ENCODE assay signal across 17 cellular contexts in the genomic region with DNA sequence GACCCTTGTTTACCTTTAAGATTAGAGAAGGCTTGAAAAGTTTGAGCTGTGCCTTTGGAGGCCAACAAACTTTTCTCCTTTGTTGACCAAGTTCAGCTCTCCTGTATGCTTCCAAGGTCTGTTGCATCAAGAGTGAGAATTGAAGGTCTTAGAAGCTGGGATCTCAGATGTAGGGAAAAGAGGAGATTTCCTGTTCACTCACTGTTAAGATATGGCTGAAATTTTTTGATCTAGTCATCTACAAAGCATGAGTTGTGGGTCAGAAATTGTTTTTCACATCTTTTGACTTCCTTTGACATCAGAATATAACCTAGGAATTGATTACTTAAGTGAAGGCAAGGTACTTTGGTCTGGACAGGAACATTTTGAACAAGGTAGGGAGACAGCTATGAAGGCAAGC. TPM values are rescaled to one million over a fixed set of nuclear protein-coding genes. Genes with fewer than 3 reads are reported as not detected.
DNase-seq lines count a peak whose midpoint lies in the region; ATAC-seq and TF ChIP-seq lines count a peak whose summit lies in the region.
"Had no signal": no experiment of that assay in that cellular context is flagged by ENCODE, and none has a peak within 500 bp of the region (broad histone marks: within the 10 kb centered on the region; RNA-seq: fewer than 3 reads in every experiment).

No MANE protein-coding gene starts in this region.

- no peak for ATAC-seq in GM21381 (IDR thresholded peaks at IDR 0.05; ENCODE audit: unreplicated experiment)
- no peak for ATAC-seq in stimulated activated naive CD8-positive, alpha-beta T cell treated with anti-CD3 and anti-CD28 coated beads, Interleukin-15, Interleukin-2, amounts not matched to agents 100 U/mL and 50 U/mL, for 24 hours
- no peak for ATAC-seq in activated CD8-positive, alpha-beta T cell treated with anti-CD3 and anti-CD28 coated beads, Interleukin-2, amount 10 ng/mL, durations not matched to agents 7 days and 5 days
- ATAC-seq: HepG2 had no signal

- CTCF ChIA-PET in activated CD8-positive, alpha-beta T cell treated with anti-CD3 and anti-CD28 coated beads, Interleukin-2, amount 10 ng/mL, durations not matched to agents 7 days and 5 days (lab: Charles Lee) = interaction anchor here (0.6 kb wide), 1 partner anchor 166 kb away, joined by 3 read pairs; no protein-coding TSS in a partner anchor

- POLR2A ChIA-PET in activated CD8-positive, alpha-beta T cell treated with anti-CD3 and anti-CD28 coated beads, Interleukin-2, amount 10 ng/mL, durations not matched to agents 7 days and 5 days (lab: Charles Lee) = no interaction called here

- H3K36me3 Mint-ChIP-seq in HFFc6 (ENCODE audit: low read depth) = peaks cover 8% of the 10 kb centered on the region
- no peaks in the 10 kb centered on the region for H3K36me3 Mint-ChIP-seq in activated CD8-positive, alpha-beta T cell treated with anti-CD3 and anti-CD28 coated beads, Interleukin-2, amount 10 ng/mL, durations not matched to agents 7 days and 5 days (ENCODE audit: low read depth)

- in situ Hi-C loops in brain microvascular endothelial cell (cut with HindIII; ENCODE audit: low pct_ligation_motif_present, low sequenced_read_pairs) = no loop called here

- H3K27ac Mint-ChIP-seq in HFFc6 = peak overlapping the region; percentile 71
- no peak overlapping the region for H3K27ac Mint-ChIP-seq in activated CD8-positive, alpha-beta T cell treated with anti-CD3 and anti-CD28 coated beads, Interleukin-2, amount 10 ng/mL, durations not matched to agents 7 days and 5 days

- H3K4me3 Mint-ChIP-seq in HFFc6 = no peak overlapping the region
- H3K4me3 Mint-ChIP-seq in activated CD8-positive, alpha-beta T cell treated with anti-CD3 and anti-CD28 coated beads, Interleukin-2, amount 10 ng/mL, durations not matched to agents 7 days and 5 days = no peak overlapping the region

- H3K27me3 ChIP-seq in brain microvascular endothelial cell (replicated peaks) = no peaks in the 10 kb centered on the region

- TF ChIP-seq CTCF in AG10803 (conservative IDR thresholded peaks at IDR 0.05; ENCODE audit: low read length) = no peak
- TF ChIP-seq CTCF in HFFc6 (IDR thresholded peaks at IDR 0.05) = no peak
- no peak for TF ChIP-seq CTCF in brain microvascular endothelial cell (IDR thresholded peaks at IDR 0.05; ENCODE audit: low read depth, low read length, missing control alignments)

- H3K9me3 Mint-ChIP-seq in HFFc6 = no peaks in the 10 kb centered on the region
- no peaks in the 10 kb centered on the region for H3K9me3 Mint-ChIP-seq in activated CD8-positive, alpha-beta T cell treated with anti-CD3 and anti-CD28 coated beads, Interleukin-2, amount 10 ng/mL, durations not matched to agents 7 days and 5 days (ENCODE audit: insufficient read depth)

- H3K27ac ChIP-seq in brain microvascular endothelial cell = peak overlapping the region; percentile 58

- H3K4me1 Mint-ChIP-seq in HFFc6 (ENCODE audit: low read depth) = peaks cover 66% of the 10 kb centered on the region
- no peaks in the 10 kb centered on the region for H3K4me1 Mint-ChIP-seq in activated CD8-positive, alpha-beta T cell treated with anti-CD3 and anti-CD28 coated beads, Interleukin-2, amount 10 ng/mL, durations not matched to agents 7 days and 5 days (ENCODE audit: low read depth)

- no peaks in the 10 kb centered on the region for H3K36me3 ChIP-seq in brain microvascular endothelial cell (replicated peaks)
- H3K36me3 ChIP-seq: HAP-1 had no signal

- H3K4me3 ChIP-seq in AG10803 (ENCODE audit: low read length) (no peak overlapping the region), brain microvascular endothelial cell (ENCODE audit: low read depth, low read length) (no peak overlapping the region)
- H3K4me3 ChIP-seq: HAP-1 had no signal

- no peaks in the 10 kb centered on the region for H3K27me3 Mint-ChIP-seq in HFFc6 (ENCODE audit: insufficient read depth)
- no peaks in the 10 kb centered on the region for H3K27me3 Mint-ChIP-seq in activated CD8-positive, alpha-beta T cell treated with anti-CD3 and anti-CD28 coated beads, Interleukin-2, amount 10 ng/mL, durations not matched to agents 7 days and 5 days (ENCODE audit: low read depth)

- DNase-seq in AG10803 (ENCODE audit: low read depth) (peak; percentile 22), HFFc6 (no peak), brain microvascular endothelial cell (no peak), iris pigment epithelial cell (ENCODE audit: low read depth) (peak; percentile 51), HT-29 (ENCODE audit: low spot score) (no peak)
- DNase-seq in stimulated activated naive CD8-positive, alpha-beta T cell treated with anti-CD3 and anti-CD28 coated beads, Interleukin-15, Interleukin-2, amounts not matched to agents 100 U/mL and 50 U/mL, for 24 hours = no peak
- no peak for DNase-seq in activated CD8-positive, alpha-beta T cell treated with anti-CD3 and anti-CD28 coated beads, Interleukin-2, amount 10 ng/mL, durations not matched to agents 7 days and 5 days
- DNase-seq: AML-193, DND-41, Kasumi-1, NCI-H1417, NCI-H2029 treated with DMSO at 0.1 percent for 48 hours, NCI-H510A treated with DMSO at 0.1 percent for 48 hours, SHP77 had no signal

RNA-seq across cellular contexts. Expression of gene OR51B4, which starts 12.1 kb away (rescaled TPM):
- total RNA-seq in HFFc6 (2021; fragmentation: NEBNext Ultra II Directional; extraction: Animal tissue kit (Norgen Biotek cat#: 25700)) = not detected
- not detected in 2 replicates for total RNA-seq in HT-29 (2014; rRNA removed; shearing (Covaris generic))
- total RNA-seq in activated CD8-positive, alpha-beta T cell treated with anti-CD3 and anti-CD28 coated beads, Interleukin-2, amount 10 ng/mL, durations not matched to agents 7 days and 5 days = not detected

RNA-seq across cellular contexts. Expression of gene HBE1, which starts 20.0 kb away (rescaled TPM):
- total RNA-seq in HFFc6 (2021; fragmentation: NEBNext Ultra II Directional; extraction: Animal tissue kit (Norgen Biotek cat#: 25700)) = not detected
- total RNA-seq in HT-29 (2014; rRNA removed; shearing (Covaris generic)) = not detected in 2 replicates
- total RNA-seq in activated CD8-positive, alpha-beta T cell treated with anti-CD3 and anti-CD28 coated beads, Interleukin-2, amount 10 ng/mL, durations not matched to agents 7 days and 5 days = not detected

RNA-seq across cellular contexts. Expression of gene OR51B2, which starts 34.4 kb away (rescaled TPM):
- total RNA-seq in HFFc6 (2021; fragmentation: NEBNext Ultra II Directional; extraction: Animal tissue kit (Norgen Biotek cat#: 25700)) = not detected
- not detected in 2 replicates for total RNA-seq in HT-29 (2014; rRNA removed; shearing (Covaris generic))
- not detected for total RNA-seq in activated CD8-positive, alpha-beta T cell treated with anti-CD3 and anti-CD28 coated beads, Interleukin-2, amount 10 ng/mL, durations not matched to agents 7 days and 5 days
- total RNA-seq: HepG2 had no signal

RNA-seq across cellular contexts. Expression of gene HBG2, which starts 35.1 kb away (rescaled TPM):
- total RNA-seq in HFFc6 (2021; fragmentation: NEBNext Ultra II Directional; extraction: Animal tissue kit (Norgen Biotek cat#: 25700)) = not detected
- total RNA-seq in HT-29 (2014; rRNA removed; shearing (Covaris generic)) = not detected in 2 replicates
- total RNA-seq in activated CD8-positive, alpha-beta T cell treated with anti-CD3 and anti-CD28 coated beads, Interleukin-2, amount 10 ng/mL, durations not matched to agents 7 days and 5 days = not detected
- total RNA-seq: HepG2 had no signal

RNA-seq across cellular contexts. Expression of gene HBG1, which starts 40.0 kb away (rescaled TPM):
- not detected for total RNA-seq in HFFc6 (2021; fragmentation: NEBNext Ultra II Directional; extraction: Animal tissue kit (Norgen Biotek cat#: 25700))
- not detected in 2 replicates for total RNA-seq in HT-29 (2014; rRNA removed; shearing (Covaris generic))
- total RNA-seq in activated CD8-positive, alpha-beta T cell treated with anti-CD3 and anti-CD28 coated beads, Interleukin-2, amount 10 ng/mL, durations not matched to agents 7 days and 5 days = not detected
- total RNA-seq: HepG2 had no signal

Comparison
In these comparisons a context has a peak if more than half of its experiments do, and no peak if none do; other contexts are left out.
1. DNase-seq: peak in AG10803 (single experiment) and iris pigment epithelial cell (single experiment); none in HFFc6 (single experiment), brain microvascular endothelial cell (single experiment), HT-29 (single experiment), stimulated activated naive CD8-positive, alpha-beta T cell treated with anti-CD3 and anti-CD28 coated beads, Interleukin-15, Interleukin-2, amounts not matched to agents 100 U/mL and 50 U/mL, for 24 hours (single experiment) and activated CD8-positive, alpha-beta T cell treated with anti-CD3 and anti-CD28 coated beads, Interleukin-2, amount 10 ng/mL, durations not matched to agents 7 days and 5 days (single experiment).